8 cellular contexts compared by ENCODE assay signal in genomic region chr1:155004352-155005075, GRCh38.
DNase-seq lines count a peak whose midpoint lies in the region; ATAC-seq and TF ChIP-seq lines count a peak whose summit lies in the region.

No MANE protein-coding gene starts in this region.

- H3K4me1 ChIP-seq in OCI-LY1 (ENCODE audit: insufficient read depth, low read length, severe bottlenecking) (peaks cover 40% of the 10 kb centered on the region), endocrine pancreas (ENCODE audit: control insufficient read depth, insufficient read depth, low read length) (no peaks in the 10 kb centered on the region)

- H3F3A ChIP-seq in OCI-LY1 (ENCODE audit: insufficient read depth, low read length), result peaks cover 4% of the 10 kb centered on the region; the same call in 1 of the 2 replicates

- no peak for DNase-seq in nephron progenitor cell
- DNase-seq in activated CD4-positive, CD25-positive, alpha-beta regulatory T cell (lab: John Stamatoyannopoulos, UW), result no peak
- no peak for DNase-seq in epidermal melanocyte (ENCODE audit: insufficient read length, low spot score)
- no peak for DNase-seq in stimulated activated CD4-positive, alpha-beta T cell treated with anti-CD3 and anti-CD28 coated beads, Interleukin-2, amount 100 ng/mL, for 48 hours

- no peaks in the 10 kb centered on the region for H3K36me3 Mint-ChIP-seq in nephron progenitor cell (ENCODE audit: low read depth)

- peak overlapping the region; percentile 90 for H3K4me3 ChIP-seq in OCI-LY1 (ENCODE audit: low read depth, low read length, poor library complexity, severe bottlenecking)
- peak overlapping the region; percentile 15 for H3K4me3 ChIP-seq in endocrine pancreas (ENCODE audit: control insufficient read depth, insufficient read depth, low read length)

- no peak for ATAC-seq in HG02763 (IDR thresholded peaks at IDR 0.05; ENCODE audit: unreplicated experiment)

- no peaks in the 10 kb centered on the region for H3K9me3 Mint-ChIP-seq in nephron progenitor cell

- H4K20me1 ChIP-seq in OCI-LY1 (ENCODE audit: insufficient read depth, low read length), result no peaks in the 10 kb centered on the region

- H3K27me3 ChIP-seq in OCI-LY1 (ENCODE audit: insufficient read depth, low read length) (no peaks in the 10 kb centered on the region), endocrine pancreas (ENCODE audit: control insufficient read depth, insufficient read depth, low read length) (no peaks in the 10 kb centered on the region)

- peaks cover 42% of the 10 kb centered on the region for H3K4me1 Mint-ChIP-seq in nephron progenitor cell

- H3K4me2 ChIP-seq in OCI-LY1 (ENCODE audit: low read length), result peak overlapping the region; percentile 99

- no peak overlapping the region for H3K27ac Mint-ChIP-seq in nephron progenitor cell

- H3K79me2 ChIP-seq in OCI-LY1 (ENCODE audit: insufficient read depth, low read length), result no peaks in the 10 kb centered on the region

- peaks cover 3% of the 10 kb centered on the region for H3K27me3 Mint-ChIP-seq in nephron progenitor cell (ENCODE audit: low read depth, poor library complexity)

- peak overlapping the region; percentile 93; the same call in 1 of the 2 replicates for H3K9ac ChIP-seq in OCI-LY1 (ENCODE audit: low read length)
- peak overlapping the region; percentile 44 for H3K9ac ChIP-seq in endocrine pancreas (ENCODE audit: control insufficient read depth, insufficient read depth, low read length)

- H3K4me3 Mint-ChIP-seq in nephron progenitor cell, result peak overlapping the region; percentile 80

- H3K9me3 ChIP-seq in OCI-LY1 (ENCODE audit: low read length) (no peaks in the 10 kb centered on the region), endocrine pancreas (ENCODE audit: control insufficient read depth, low read length) (no peaks in the 10 kb centered on the region)

- no peaks in the 10 kb centered on the region for H3K9me2 ChIP-seq in OCI-LY1 (ENCODE audit: low read depth, low read length)

- peak overlapping the region; percentile 99 for H3K27ac ChIP-seq in C4-2B
- H3K27ac ChIP-seq in OCI-LY1 (ENCODE audit: low read depth, low read length, poor library complexity, severe bottlenecking), result peak overlapping the region; percentile 69

- H2AFZ ChIP-seq in OCI-LY1 (ENCODE audit: low read length), result no peak overlapping the region

- TF ChIP-seq CTCF in C4-2B (conservative IDR thresholded peaks at IDR 0.05) (no peak), OCI-LY1 (IDR thresholded peaks at IDR 0.05; ENCODE audit: low read length) (no peak), nephron progenitor cell (IDR thresholded peaks at IDR 0.05) (no peak)

- H3K36me3 ChIP-seq in OCI-LY1 (ENCODE audit: insufficient read depth, low read length), result no peaks in the 10 kb centered on the region
- H3K36me3 ChIP-seq in endocrine pancreas (ENCODE audit: control insufficient read depth, insufficient read depth, low read length), result no peaks in the 10 kb centered on the region
